ENCODE assay signal across 1 cellular context in the genomic region with DNA sequence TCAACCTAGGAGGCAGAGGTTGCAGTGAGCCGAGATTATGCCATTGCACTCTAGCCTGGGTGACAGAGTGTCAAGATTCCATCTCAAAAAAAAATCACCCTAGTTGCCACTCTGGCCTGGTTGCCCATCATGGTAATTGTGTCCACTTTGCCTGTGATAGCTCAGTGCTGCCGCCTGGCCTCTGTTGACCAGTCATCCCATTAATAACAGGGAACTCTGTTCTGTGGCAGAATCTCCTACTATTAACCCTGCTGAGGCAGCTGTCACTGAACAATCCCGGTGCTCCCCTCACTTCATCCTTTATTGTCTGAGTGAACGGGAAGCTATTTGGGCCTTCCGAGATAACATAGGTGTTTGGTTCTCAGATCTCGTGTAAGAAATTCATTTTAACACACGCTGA.
TF ChIP-seq lines count a peak whose summit lies in the region.

No MANE protein-coding gene starts in this region.

TF ChIP-seq in H1, 55 proteins besides CTCF, POLR2A, EP300 and RAD21:
- no peak for TF ChIP-seq CBX8 (IDR thresholded peaks at IDR 0.05; ENCODE audit: borderline replicate concordance, low read depth, low read length)
- TF ChIP-seq SIN3A (conservative IDR thresholded peaks at IDR 0.05 in 1 of 2, IDR thresholded peaks at IDR 0.05 in 1 of 2; ENCODE audit: low read depth in 1 of 2, low read length in 2 of 2): no peak
- TF ChIP-seq, protein P1, sequence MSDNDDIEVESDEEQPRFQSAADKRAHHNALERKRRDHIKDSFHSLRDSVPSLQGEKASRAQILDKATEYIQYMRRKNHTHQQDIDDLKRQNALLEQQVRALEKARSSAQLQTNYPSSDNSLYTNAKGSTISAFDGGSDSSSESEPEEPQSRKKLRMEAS (IDR thresholded peaks at IDR 0.05): no peak
- TF ChIP-seq YY1 (IDR thresholded peaks at IDR 0.05; ENCODE audit: low read depth, low read length): no peak
- no peak for TF ChIP-seq SP2 (IDR thresholded peaks at IDR 0.05; ENCODE audit: low read length)
- TF ChIP-seq SP1 (IDR thresholded peaks at IDR 0.05; ENCODE audit: low read depth, low read length): no peak
- TF ChIP-seq BACH1 (IDR thresholded peaks at IDR 0.05; ENCODE audit: low read length): no peak
- TF ChIP-seq KDM4A (IDR thresholded peaks at IDR 0.05; ENCODE audit: low read depth, low read length, severe bottlenecking): no peak
